In genomic region chr12:79710707-79711483, GRCh38 we compare ENCODE assay signal across 12 cellular contexts.
"Had no signal": no experiment of that assay in that cellular context is flagged by ENCODE, and none has a peak within 500 bp of the region (broad histone marks: within the 10 kb centered on the region; RNA-seq: fewer than 3 reads in every experiment).

No MANE protein-coding gene starts in this region.

- H3K4me1 ChIP-seq: breast epithelium, SJSA1 had no signal

- H3K4me3 ChIP-seq: breast epithelium, SJSA1 had no signal

- ATAC-seq: activated T-cell treated with anti-CD3 and anti-CD28 coated beads, Interleukin-2, amount 50 U/mL, for 4 hours had no signal

- H3K27ac ChIP-seq: breast epithelium, SJSA1 had no signal

- H3K9me3 ChIP-seq: SJSA1 had no signal

- H3K36me3 ChIP-seq: breast epithelium, SJSA1 had no signal

- H3K27me3 ChIP-seq: breast epithelium, SJSA1 had no signal

- DNase-seq: activated CD4-positive, alpha-beta T cell treated with anti-CD3 and anti-CD28 coated beads for 1 hour; activated CD4-positive, alpha-beta T cell treated with anti-CD3 and anti-CD28 coated beads, Interleukin-2, amount 50 U/mL, for 48 hours; activated gamma-delta T cell; activated naive CD8-positive, alpha-beta T cell treated with anti-CD3 and anti-CD28 coated beads, Interleukin-2, amount 10 ng/mL, durations not matched to agents 7 days and 5 days; activated T-cell treated with anti-CD3 and anti-CD28 coated beads, Interleukin-2, amount 50 U/mL, for 4 hours; anterior cingulate cortex; foreskin melanocyte; head of caudate nucleus; islet precursor cell; SW 1271 had no signal
